ENCODE assay signal across 19 cellular contexts in the genomic region with DNA sequence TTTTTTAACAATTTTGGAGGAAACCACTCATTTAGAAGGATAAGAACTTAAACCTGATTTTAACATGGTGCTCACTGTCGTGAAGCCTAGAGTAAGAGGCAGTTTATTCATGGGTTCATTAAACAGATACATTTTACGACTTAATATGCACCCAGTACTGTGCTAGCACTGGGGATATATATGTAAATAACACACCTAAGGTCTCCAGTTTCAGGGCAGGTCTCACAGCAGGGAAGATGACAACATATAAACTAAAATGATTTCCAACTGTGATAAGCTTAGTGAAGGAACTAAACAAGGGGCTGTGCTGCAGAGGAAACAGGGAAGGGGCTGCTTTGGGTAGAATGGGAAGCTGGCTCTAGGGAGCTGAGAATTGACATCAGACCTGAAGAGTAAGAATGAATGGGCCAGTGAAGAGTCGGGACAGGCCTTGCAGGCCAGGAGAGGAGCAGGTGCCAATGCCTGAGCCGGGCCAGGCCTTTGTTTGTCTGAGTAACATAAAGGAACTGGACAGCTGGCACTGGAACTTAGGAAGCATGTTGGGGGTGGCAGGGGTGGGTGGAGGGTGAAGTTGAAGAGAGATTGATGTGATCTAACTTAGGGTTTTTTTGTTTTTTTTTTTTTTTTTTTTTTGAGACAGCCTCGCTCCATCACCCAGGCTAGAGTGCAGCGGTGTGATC. TPM values are rescaled to one million over a fixed set of nuclear protein-coding genes. Genes with fewer than 3 reads are reported as not detected.
DNase-seq lines count a peak whose midpoint lies in the region; TF ChIP-seq lines count a peak whose summit lies in the region.
"Had no signal": no experiment of that assay in that cellular context is flagged by ENCODE, and none has a peak within 500 bp of the region (broad histone marks: within the 10 kb centered on the region; RNA-seq: fewer than 3 reads in every experiment).

No MANE protein-coding gene starts in this region.

- intact Hi-C loops in activated T-helper 1 cell treated with anti-CD3 and anti-CD28 coated beads, Interleukin-12 subunit alpha, Interleukin-12 subunit beta, Interleukin-2, Interleukin-4 antibody, amounts not matched to agents 30 ng/mL and 10 ng/mL and 1 ng/mL, durations not matched to agents 14 hours and 24 hours and 36 hours (cut with micrococcal nuclease), result no loop called here
- intact Hi-C loops in posterior vena cava (cut with DNase I), result no loop called here

- H3K4me3 Mint-ChIP-seq in activated T-helper 1 cell treated with anti-CD3 and anti-CD28 coated beads, Interleukin-12 subunit alpha, Interleukin-12 subunit beta, Interleukin-2, Interleukin-4 antibody, amounts not matched to agents 30 ng/mL and 10 ng/mL and 1 ng/mL, durations not matched to agents 14 hours and 24 hours and 36 hours, result no peak overlapping the region
- H3K4me3 Mint-ChIP-seq: activated CD4-positive, alpha-beta memory T cell treated with anti-CD3 and anti-CD28 coated beads for 36 hours; activated naive CD8-positive, alpha-beta T cell treated with anti-CD3 and anti-CD28 coated beads for 36 hours; activated T-cell treated with anti-CD3 and anti-CD28 coated beads, Interleukin-2, amount 50 U/mL, for 72 hours; CD4-positive, alpha-beta T cell had no signal

- POLR2A ChIA-PET in HEK293T (lab: Yijun Ruan, JAX), result interaction anchor here (0.6 to 1.7 kb wide), 2 partner anchors 11 to 317 kb away, joined by 3 to 7 read pairs; no protein-coding TSS in a partner anchor

- H3K9me3 Mint-ChIP-seq in activated T-helper 1 cell treated with anti-CD3 and anti-CD28 coated beads, Interleukin-12 subunit alpha, Interleukin-12 subunit beta, Interleukin-2, Interleukin-4 antibody, amounts not matched to agents 30 ng/mL and 10 ng/mL and 1 ng/mL, durations not matched to agents 14 hours and 24 hours and 36 hours, result no peaks in the 10 kb centered on the region
- H3K9me3 Mint-ChIP-seq: activated CD4-positive, alpha-beta memory T cell treated with anti-CD3 and anti-CD28 coated beads for 36 hours; activated naive CD8-positive, alpha-beta T cell treated with anti-CD3 and anti-CD28 coated beads for 36 hours; activated T-cell treated with anti-CD3 and anti-CD28 coated beads, Interleukin-2, amount 50 U/mL, for 72 hours; CD4-positive, alpha-beta T cell had no signal

- H3K4me1 Mint-ChIP-seq in activated T-helper 1 cell treated with anti-CD3 and anti-CD28 coated beads, Interleukin-12 subunit alpha, Interleukin-12 subunit beta, Interleukin-2, Interleukin-4 antibody, amounts not matched to agents 30 ng/mL and 10 ng/mL and 1 ng/mL, durations not matched to agents 14 hours and 24 hours and 36 hours (ENCODE audit: low read depth), result peaks cover 6% of the 10 kb centered on the region

- H3K27ac Mint-ChIP-seq in activated T-helper 1 cell treated with anti-CD3 and anti-CD28 coated beads, Interleukin-12 subunit alpha, Interleukin-12 subunit beta, Interleukin-2, Interleukin-4 antibody, amounts not matched to agents 30 ng/mL and 10 ng/mL and 1 ng/mL, durations not matched to agents 14 hours and 24 hours and 36 hours, result peak overlapping the region; percentile 36
- H3K27ac Mint-ChIP-seq: activated CD4-positive, alpha-beta memory T cell treated with anti-CD3 and anti-CD28 coated beads for 36 hours; activated naive CD8-positive, alpha-beta T cell treated with anti-CD3 and anti-CD28 coated beads for 36 hours; activated T-cell treated with anti-CD3 and anti-CD28 coated beads, Interleukin-2, amount 50 U/mL, for 72 hours; CD4-positive, alpha-beta T cell had no signal

- DNase-seq in NCI-H2171 treated with DMSO at 0.1 percent for 48 hours (lab: John Stamatoyannopoulos, UW), result peak; percentile 25
- DNase-seq in NCI-H2171 (lab: John Stamatoyannopoulos, UW), result no peak
- no peak for DNase-seq in HEK293T (ENCODE audit: extremely low spot score)
- DNase-seq in activated T-helper 1 cell treated with anti-CD3 and anti-CD28 coated beads, Interleukin-12 subunit alpha, Interleukin-12 subunit beta, Interleukin-2, Interleukin-4 antibody, amounts not matched to agents 30 ng/mL and 10 ng/mL and 1 ng/mL, durations not matched to agents 14 hours and 24 hours and 36 hours (ENCODE audit: low spot score), result no peak
- peak; percentile 25 for DNase-seq in posterior vena cava (ENCODE audit: low spot score)
- no peak for DNase-seq in substantia nigra (lab: John Stamatoyannopoulos, UW)
- no peak for DNase-seq in activated T-cell treated with anti-CD3 and anti-CD28 coated beads for 4 hours
- no peak for DNase-seq in KG1 (lab: John Stamatoyannopoulos, UW)
- DNase-seq: activated CD4-positive, alpha-beta memory T cell treated with anti-CD3 and anti-CD28 coated beads for 36 hours; activated naive CD8-positive, alpha-beta T cell treated with anti-CD3 and anti-CD28 coated beads for 36 hours; activated T-cell treated with anti-CD3 and anti-CD28 coated beads, Interleukin-2, amount 50 U/mL, for 72 hours; CD4-positive, alpha-beta T cell; GOT3; kidney glomerular epithelial cell; midbrain; NCI-H2029 treated with DMSO at 0.1 percent for 48 hours; stimulated activated naive CD4-positive, alpha-beta T cell; transverse colon had no signal

- no peaks in the 10 kb centered on the region for H3K27me3 Mint-ChIP-seq in activated T-helper 1 cell treated with anti-CD3 and anti-CD28 coated beads, Interleukin-12 subunit alpha, Interleukin-12 subunit beta, Interleukin-2, Interleukin-4 antibody, amounts not matched to agents 30 ng/mL and 10 ng/mL and 1 ng/mL, durations not matched to agents 14 hours and 24 hours and 36 hours (ENCODE audit: insufficient read depth)
- H3K27me3 Mint-ChIP-seq: activated CD4-positive, alpha-beta memory T cell treated with anti-CD3 and anti-CD28 coated beads for 36 hours; activated naive CD8-positive, alpha-beta T cell treated with anti-CD3 and anti-CD28 coated beads for 36 hours; CD4-positive, alpha-beta T cell had no signal

- no peak overlapping the region for H3K27ac ChIP-seq in substantia nigra (ENCODE audit: low read depth, low read length, poor library complexity, severe bottlenecking)
- H3K27ac ChIP-seq: neutrophil had no signal

- H3K36me3 Mint-ChIP-seq in activated T-helper 1 cell treated with anti-CD3 and anti-CD28 coated beads, Interleukin-12 subunit alpha, Interleukin-12 subunit beta, Interleukin-2, Interleukin-4 antibody, amounts not matched to agents 30 ng/mL and 10 ng/mL and 1 ng/mL, durations not matched to agents 14 hours and 24 hours and 36 hours (ENCODE audit: low read depth), result peaks cover 3% of the 10 kb centered on the region

- CTCF ChIA-PET in HEK293T (lab: Yijun Ruan, JAX), result interaction anchor here (0.6 kb wide), 2 partner anchors 13 to 16 kb away, joined by 3 read pairs; no protein-coding TSS in a partner anchor

TF ChIP-seq in HEK293T, 16 proteins besides CTCF, POLR2A, EP300 and RAD21:
- no peak for TF ChIP-seq FOXM1 (IDR thresholded peaks at IDR 0.05; ENCODE audit: borderline replicate concordance)
- TF ChIP-seq TARDBP (IDR thresholded peaks at IDR 0.05), result no peak
- TF ChIP-seq FOXA1 (IDR thresholded peaks at IDR 0.05), result no peak
- TF ChIP-seq CTBP1 (IDR thresholded peaks at IDR 0.05; ENCODE audit: borderline replicate concordance), result no peak
- TF ChIP-seq BHLHE40 (IDR thresholded peaks at IDR 0.05; ENCODE audit: borderline replicate concordance), result no peak
- no peak for TF ChIP-seq NFRKB (IDR thresholded peaks at IDR 0.05)
- TF ChIP-seq ZNF384 (IDR thresholded peaks at IDR 0.05), result peak; percentile 49

RNA-seq across cellular contexts. Expression of gene NT5M, which starts 12.1 kb away (rescaled TPM):
- total RNA-seq in activated T-helper 1 cell treated with anti-CD3 and anti-CD28 coated beads, Interleukin-12 subunit alpha, Interleukin-12 subunit beta, Interleukin-2, Interleukin-4 antibody, amounts not matched to agents 30 ng/mL and 10 ng/mL and 1 ng/mL, durations not matched to agents 14 hours and 24 hours and 36 hours, result 5.1 and 5.8 TPM in 2 replicates
- 1 to 10 TPM; 2.8 to 3.0 TPM for total RNA-seq in posterior vena cava

RNA-seq across cellular contexts. Expression of gene COPS3, which starts 34.2 kb away (rescaled TPM):
- total RNA-seq in activated T-helper 1 cell treated with anti-CD3 and anti-CD28 coated beads, Interleukin-12 subunit alpha, Interleukin-12 subunit beta, Interleukin-2, Interleukin-4 antibody, amounts not matched to agents 30 ng/mL and 10 ng/mL and 1 ng/mL, durations not matched to agents 14 hours and 24 hours and 36 hours, result 122 and 131 TPM in 2 replicates
- total RNA-seq in posterior vena cava, result 10 to 100 TPM; 45.3 to 54.6 TPM

Comparison
In these comparisons a context has a peak if more than half of its experiments do, and no peak if none do; other contexts are left out.
1. DNase-seq: peak in NCI-H2171 treated with DMSO at 0.1 percent for 48 hours (single experiment) and posterior vena cava (single experiment); none in NCI-H2171 (single experiment), HEK293T (single experiment), activated T-helper 1 cell treated with anti-CD3 and anti-CD28 coated beads, Interleukin-12 subunit alpha, Interleukin-12 subunit beta, Interleukin-2, Interleukin-4 antibody, amounts not matched to agents 30 ng/mL and 10 ng/mL and 1 ng/mL, durations not matched to agents 14 hours and 24 hours and 36 hours (single experiment), substantia nigra (0 of 49), activated T-cell treated with anti-CD3 and anti-CD28 coated beads for 4 hours (single experiment) and KG1 (single experiment).